1 cellular context compared by ENCODE assay signal in genomic region chr10:12603766-12604470, GRCh38.
TF ChIP-seq lines count a peak whose summit lies in the region.

No MANE protein-coding gene starts in this region.

TF ChIP-seq in HepG2, 621 proteins besides CTCF, POLR2A, EP300 and RAD21 (continued from another document):
- TF ChIP-seq, protein P1, sequence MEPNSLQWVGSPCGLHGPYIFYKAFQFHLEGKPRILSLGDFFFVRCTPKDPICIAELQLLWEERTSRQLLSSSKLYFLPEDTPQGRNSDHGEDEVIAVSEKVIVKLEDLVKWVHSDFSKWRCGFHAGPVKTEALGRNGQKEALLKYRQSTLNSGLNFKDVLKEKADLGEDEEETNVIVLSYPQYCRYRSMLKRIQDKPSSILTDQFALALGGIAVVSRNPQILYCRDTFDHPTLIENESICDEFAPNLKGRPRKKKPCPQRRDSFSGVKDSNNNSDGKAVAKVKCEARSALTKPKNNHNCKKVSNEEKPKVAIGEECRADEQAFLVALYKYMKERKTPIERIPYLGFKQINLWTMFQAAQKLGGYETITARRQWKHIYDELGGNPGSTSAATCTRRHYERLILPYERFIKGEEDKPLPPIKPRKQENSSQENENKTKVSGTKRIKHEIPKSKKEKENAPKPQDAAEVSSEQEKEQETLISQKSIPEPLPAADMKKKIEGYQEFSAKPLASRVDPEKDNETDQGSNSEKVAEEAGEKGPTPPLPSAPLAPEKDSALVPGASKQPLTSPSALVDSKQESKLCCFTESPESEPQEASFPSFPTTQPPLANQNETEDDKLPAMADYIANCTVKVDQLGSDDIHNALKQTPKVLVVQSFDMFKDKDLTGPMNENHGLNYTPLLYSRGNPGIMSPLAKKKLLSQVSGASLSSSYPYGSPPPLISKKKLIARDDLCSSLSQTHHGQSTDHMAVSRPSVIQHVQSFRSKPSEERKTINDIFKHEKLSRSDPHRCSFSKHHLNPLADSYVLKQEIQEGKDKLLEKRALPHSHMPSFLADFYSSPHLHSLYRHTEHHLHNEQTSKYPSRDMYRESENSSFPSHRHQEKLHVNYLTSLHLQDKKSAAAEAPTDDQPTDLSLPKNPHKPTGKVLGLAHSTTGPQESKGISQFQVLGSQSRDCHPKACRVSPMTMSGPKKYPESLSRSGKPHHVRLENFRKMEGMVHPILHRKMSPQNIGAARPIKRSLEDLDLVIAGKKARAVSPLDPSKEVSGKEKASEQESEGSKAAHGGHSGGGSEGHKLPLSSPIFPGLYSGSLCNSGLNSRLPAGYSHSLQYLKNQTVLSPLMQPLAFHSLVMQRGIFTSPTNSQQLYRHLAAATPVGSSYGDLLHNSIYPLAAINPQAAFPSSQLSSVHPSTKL (CRISPR knock-in tag; IDR thresholded peaks at IDR 0.05), result 0 out of 2 replicates have a peak, but pooled peaks have one; percentile 23
- no peak for TF ChIP-seq SOX13 (IDR thresholded peaks at IDR 0.05)
- 0 out of 4 replicates have a peak, but pooled peaks of 1 of the 2 experiments have one; percentile 17 for TF ChIP-seq SOX13 (CRISPR knock-in tag; conservative IDR thresholded peaks at IDR 0.05 in 1 of 2, IDR thresholded peaks at IDR 0.05 in 1 of 2)
